ENCODE assay signal across 8 cellular contexts in genomic region chr7:101094791-101095375, GRCh38. TPM values are rescaled to one million over a fixed set of nuclear protein-coding genes. Genes with fewer than 3 reads are reported as not detected.
DNase-seq lines count a peak whose midpoint lies in the region; ATAC-seq and TF ChIP-seq lines count a peak whose summit lies in the region.

No MANE protein-coding gene starts in this region.

- H3K9me3 ChIP-seq in right cardiac atrium (ENCODE audit: control insufficient read depth, low read length) = no peaks in the 10 kb centered on the region

- 38% methylated on average over 12 of the region's 12 CpGs for WGBS in right cardiac atrium

- no peak overlapping the region for H3K4me3 Mint-ChIP-seq in activated T-cell treated with anti-CD3 and anti-CD28 coated beads, Interleukin-2, amount 50 U/mL, for 72 hours

- peak; percentile 57 for TF ChIP-seq CTCF in LNCaP clone FGC (IDR thresholded peaks at IDR 0.05; ENCODE audit: control insufficient read depth, extremely low read depth, insufficient read depth)

- no peak overlapping the region for H3K27ac Mint-ChIP-seq in activated T-cell treated with anti-CD3 and anti-CD28 coated beads, Interleukin-2, amount 50 U/mL, for 72 hours

- peaks cover 3% of the 10 kb centered on the region for H3K4me1 ChIP-seq in right cardiac atrium (ENCODE audit: control insufficient read depth, insufficient read depth, low read length)

- no peak overlapping the region for H3K27ac ChIP-seq in right cardiac atrium (ENCODE audit: low read length)

- peaks cover 3 to 5% of the 10 kb centered on the region in 2 donors for H3K36me3 Mint-ChIP-seq in activated T-cell treated with anti-CD3 and anti-CD28 coated beads, Interleukin-2, amount 50 U/mL, for 72 hours (ENCODE audit: insufficient read depth in 2 of 2)

- intact Hi-C loops in right cardiac atrium (cut with DNase I) = loop anchor here in 2 of 4 donors (5.0 kb wide), 1 partner anchor 42 kb away; no protein-coding TSS in a partner anchor

- peak; percentile 84 for DNase-seq in ELF-1 (ENCODE audit: low read depth, low spot score)
- DNase-seq in LNCaP clone FGC (ENCODE audit: low read depth) = no peak
- peak; percentile 31 to 43 for DNase-seq in activated T-cell treated with anti-CD3 and anti-CD28 coated beads, Interleukin-2, amount 50 U/mL, for 72 hours
- DNase-seq in right cardiac atrium = peak in 2 of 3 donors; percentile 69 to 71
- peak; percentile 44 for DNase-seq in stimulated activated CD4-positive, alpha-beta T cell treated with anti-CD3 and anti-CD28 coated beads, Interleukin-4, amount 100 ng/mL, for 24 hours
- DNase-seq in DMS79 (lab: John Stamatoyannopoulos, UW) = no peak

- ATAC-seq in activated T-cell treated with anti-CD3 and anti-CD28 coated beads, Interleukin-2, amount 50 U/mL, for 72 hours (replicated peaks in 1 of 2) = peak in 1 of 2 donors; percentile 45
- ATAC-seq in right cardiac atrium (peak; percentile 26 to 58), HG02870 (IDR thresholded peaks at IDR 0.05; ENCODE audit: unreplicated experiment) (no peak), HG02981 (IDR thresholded peaks at IDR 0.05; ENCODE audit: unreplicated experiment) (no peak)

- H3K27me3 ChIP-seq in right cardiac atrium (ENCODE audit: control insufficient read depth, insufficient read depth) = no peaks in the 10 kb centered on the region

- H3K9me3 Mint-ChIP-seq in activated T-cell treated with anti-CD3 and anti-CD28 coated beads, Interleukin-2, amount 50 U/mL, for 72 hours = no peaks in the 10 kb centered on the region

- peaks cover 13% of the 10 kb centered on the region for H3K4me1 Mint-ChIP-seq in activated T-cell treated with anti-CD3 and anti-CD28 coated beads, Interleukin-2, amount 50 U/mL, for 72 hours (ENCODE audit: low read depth)

- no peaks in the 10 kb centered on the region for H3K27me3 Mint-ChIP-seq in activated T-cell treated with anti-CD3 and anti-CD28 coated beads, Interleukin-2, amount 50 U/mL, for 72 hours (ENCODE audit: low read depth)

- no peak overlapping the region for H3K4me3 ChIP-seq in LNCaP clone FGC (ENCODE audit: low read depth, low read length)
- H3K4me3 ChIP-seq in right cardiac atrium (ENCODE audit: low read length) = no peak overlapping the region

RNA-seq across cellular contexts. Expression of gene TRIM56, which starts 9.6 kb away (rescaled TPM):
- 10 to 100 TPM; 44.5 to 50.2 TPM for total RNA-seq in activated T-cell treated with anti-CD3 and anti-CD28 coated beads, Interleukin-2, amount 50 U/mL, for 72 hours
- 10 to 100 TPM; 20.0 to 24.5 (median 22.3) TPM for total RNA-seq in right cardiac atrium
- polyA plus RNA-seq in right cardiac atrium = 11.4 TPM

RNA-seq across cellular contexts. Expression of gene SERPINE1, which starts 32.0 kb away (rescaled TPM):
- total RNA-seq in activated T-cell treated with anti-CD3 and anti-CD28 coated beads, Interleukin-2, amount 50 U/mL, for 72 hours = under 1 TPM in 1 of 2 donors, not detected in 1; 0.14 TPM
- total RNA-seq in right cardiac atrium = 10 to 100 TPM in 1 of 4 donors, 1 to 10 TPM in 3; 1.2 to 11.9 (median 2.2) TPM
- polyA plus RNA-seq in right cardiac atrium = 4.5 TPM

RNA-seq across cellular contexts. Expression of gene AP1S1, which starts 59.4 kb away (rescaled TPM):
- 10 to 100 TPM; 23.4 to 28.4 TPM for total RNA-seq in activated T-cell treated with anti-CD3 and anti-CD28 coated beads, Interleukin-2, amount 50 U/mL, for 72 hours
- 10 to 100 TPM; 10.7 to 14.3 (median 12.0) TPM for total RNA-seq in right cardiac atrium
- 20.9 TPM for polyA plus RNA-seq in right cardiac atrium

Comparison
In these comparisons a context has a peak if more than half of its experiments do, and no peak if none do; other contexts are left out.
1. DNase-seq: peak in ELF-1 (single experiment), activated T-cell treated with anti-CD3 and anti-CD28 coated beads, Interleukin-2, amount 50 U/mL, for 72 hours (2 of 2), right cardiac atrium (2 of 3) and stimulated activated CD4-positive, alpha-beta T cell treated with anti-CD3 and anti-CD28 coated beads, Interleukin-4, amount 100 ng/mL, for 24 hours (single experiment); none in LNCaP clone FGC (single experiment) and DMS79 (single experiment).
2. ATAC-seq: peak in right cardiac atrium (2 of 2); none in HG02870 (single experiment) and HG02981 (single experiment).